In the genomic region with DNA sequence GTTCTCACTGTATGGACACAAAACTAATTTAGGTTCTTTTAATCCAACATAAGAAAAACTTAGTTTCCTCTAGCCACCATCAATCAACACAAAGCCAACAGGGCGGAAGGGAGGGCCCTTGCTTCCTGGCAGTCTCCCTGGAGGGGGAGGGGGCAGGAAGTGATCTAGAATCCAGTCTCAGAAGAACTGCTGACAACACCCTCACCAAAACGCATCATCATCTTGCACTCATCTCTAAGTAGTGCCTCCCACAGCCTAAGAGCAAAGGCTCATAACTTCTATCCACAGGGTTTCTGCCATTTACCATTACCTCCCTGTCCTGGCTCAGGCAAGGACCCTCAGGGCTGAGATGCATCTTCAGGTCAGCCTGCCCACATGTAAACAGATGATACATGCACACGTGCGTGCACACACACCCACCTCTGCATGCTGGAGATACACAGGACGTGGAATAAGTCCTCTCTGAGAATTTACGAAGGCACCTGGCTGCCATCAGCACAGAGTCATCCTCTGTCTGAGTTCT, we compare ENCODE assay signal across 1 cellular context.
TF ChIP-seq lines count a peak whose summit lies in the region.

No MANE protein-coding gene starts in this region.

TF ChIP-seq in H1, 55 proteins besides CTCF, POLR2A, EP300 and RAD21 (continued from another document):
- peak; percentile 59; the same call in 1 of the 2 replicates for TF ChIP-seq CREB1 (IDR thresholded peaks at IDR 0.05)
